In genomic region chr7:139673762-139674161, GRCh38 we compare ENCODE assay signal across 13 cellular contexts.
DNase-seq lines count a peak whose midpoint lies in the region; ATAC-seq and TF ChIP-seq lines count a peak whose summit lies in the region.
"Had no signal": no experiment of that assay in that cellular context is flagged by ENCODE, and none has a peak within 500 bp of the region (broad histone marks: within the 10 kb centered on the region; RNA-seq: fewer than 3 reads in every experiment).

No MANE protein-coding gene starts in this region.

- intact Hi-C loops in activated CD4-positive, alpha-beta T cell treated with anti-CD3 and anti-CD28 coated beads for 36 hours (cut with DNase I, micrococcal nuclease) = loop anchor here in 1 of 2 experiments (1.0 to 5.0 kb wide), 6 partner anchors 9 to 1879 kb away; partner anchors contain the start of genes AGK and KDM7A

- H3K4me1 Mint-ChIP-seq in activated CD4-positive, alpha-beta T cell treated with anti-CD3 and anti-CD28 coated beads for 36 hours = peaks cover 53% of the 10 kb centered on the region
- H3K4me1 Mint-ChIP-seq in activated T-helper 17 cell treated with anti-CD3 and anti-CD28 coated beads, Interleukin-2, amount 50 U/mL, for 72 hours = peaks cover 36% of the 10 kb centered on the region
- H3K4me1 Mint-ChIP-seq in osteocyte (ENCODE audit: unreplicated experiment) = peaks cover 60% of the 10 kb centered on the region

- H3K36me3 Mint-ChIP-seq in activated CD4-positive, alpha-beta T cell treated with anti-CD3 and anti-CD28 coated beads for 36 hours (ENCODE audit: low read depth) = peaks cover 13% of the 10 kb centered on the region
- H3K36me3 Mint-ChIP-seq in activated T-helper 17 cell treated with anti-CD3 and anti-CD28 coated beads, Interleukin-2, amount 50 U/mL, for 72 hours (ENCODE audit: low read depth) = peaks cover 46% of the 10 kb centered on the region
- peaks cover 9% of the 10 kb centered on the region for H3K36me3 Mint-ChIP-seq in osteocyte (ENCODE audit: unreplicated experiment)

- CTCF ChIA-PET in activated CD4-positive, alpha-beta T cell treated with anti-CD3 and anti-CD28 coated beads for 36 hours (lab: Charles Lee) = interaction anchor here (0.6 to 2.0 kb wide), 7 partner anchors 8 to 101 kb away, joined by 3 to 11 read pairs (median 3); no protein-coding TSS in a partner anchor

- DNase-seq in activated CD4-positive, alpha-beta T cell treated with anti-CD3 and anti-CD28 coated beads for 36 hours = no peak
- DNase-seq in activated CD4-positive, alpha-beta T cell treated with anti-CD3 and anti-CD28 coated beads, Interleukin-2, amount 50 U/mL, for 4 hours = no peak
- DNase-seq in GM12865 (ENCODE audit: low read depth) = no peak
- no peak for DNase-seq in osteocyte (ENCODE audit: extremely low spot score, unreplicated experiment)
- DNase-seq in GM19240 (ENCODE audit: insufficient read length, low spot score) = no peak
- no peak for DNase-seq in NCI-H2081 (lab: John Stamatoyannopoulos, UW)
- DNase-seq: 8988T; activated CD4-positive, alpha-beta T cell treated with anti-CD3 and anti-CD28 coated beads for 4 hours had no signal

- H3K9me3 Mint-ChIP-seq in activated CD4-positive, alpha-beta T cell treated with anti-CD3 and anti-CD28 coated beads for 36 hours (ENCODE audit: low read depth) = no peaks in the 10 kb centered on the region
- H3K9me3 Mint-ChIP-seq in activated T-helper 17 cell treated with anti-CD3 and anti-CD28 coated beads, Interleukin-2, amount 50 U/mL, for 72 hours = no peaks in the 10 kb centered on the region
- no peaks in the 10 kb centered on the region for H3K9me3 Mint-ChIP-seq in osteocyte (ENCODE audit: unreplicated experiment)

- no peak for ATAC-seq in activated CD4-positive, alpha-beta T cell treated with anti-CD3 and anti-CD28 coated beads for 36 hours
- ATAC-seq in activated T-helper 17 cell treated with anti-CD3 and anti-CD28 coated beads, Interleukin-2, amount 50 U/mL, for 72 hours (replicated peaks) = no peak
- ATAC-seq in GM18520 (IDR thresholded peaks at IDR 0.05; ENCODE audit: unreplicated experiment) = no peak

- peak overlapping the region; percentile 88 for H3K27ac Mint-ChIP-seq in activated CD4-positive, alpha-beta T cell treated with anti-CD3 and anti-CD28 coated beads for 36 hours
- H3K27ac Mint-ChIP-seq in activated T-helper 17 cell treated with anti-CD3 and anti-CD28 coated beads, Interleukin-2, amount 50 U/mL, for 72 hours = peak overlapping the region; percentile 98
- peak overlapping the region; percentile 89 for H3K27ac Mint-ChIP-seq in osteocyte (ENCODE audit: unreplicated experiment)
- H3K27ac Mint-ChIP-seq: endodermal cell had no signal

- POLR2A ChIA-PET in activated CD4-positive, alpha-beta T cell treated with anti-CD3 and anti-CD28 coated beads for 36 hours (lab: Charles Lee) = interaction anchor here (1.5 kb wide), 1 partner anchor 10 kb away, joined by 7 read pairs; no protein-coding TSS in a partner anchor

- H3K4me3 ChIP-seq in GM12865 (ENCODE audit: low read depth, low read length) = peak overlapping the region; percentile 23
- H3K4me3 ChIP-seq: BLaER1 treated with 17β-estradiol and CSF1 and Interleukin-3, amounts not matched to agents 10 nM and 100 nM; tibial nerve had no signal

- H3K27me3 Mint-ChIP-seq in activated CD4-positive, alpha-beta T cell treated with anti-CD3 and anti-CD28 coated beads for 36 hours = no peaks in the 10 kb centered on the region
- H3K27me3 Mint-ChIP-seq in activated T-helper 17 cell treated with anti-CD3 and anti-CD28 coated beads, Interleukin-2, amount 50 U/mL, for 72 hours = no peaks in the 10 kb centered on the region
- no peaks in the 10 kb centered on the region for H3K27me3 Mint-ChIP-seq in osteocyte (ENCODE audit: unreplicated experiment)

- H3K4me3 Mint-ChIP-seq in activated CD4-positive, alpha-beta T cell treated with anti-CD3 and anti-CD28 coated beads for 36 hours = no peak overlapping the region
- peak overlapping the region; percentile 74 for H3K4me3 Mint-ChIP-seq in activated T-helper 17 cell treated with anti-CD3 and anti-CD28 coated beads, Interleukin-2, amount 50 U/mL, for 72 hours
- H3K4me3 Mint-ChIP-seq in osteocyte (ENCODE audit: unreplicated experiment) = no peak overlapping the region
- H3K4me3 Mint-ChIP-seq: endodermal cell had no signal

- TF ChIP-seq CTCF in GM12865 (IDR thresholded peaks at IDR 0.05; ENCODE audit: insufficient read depth, low read depth, low read length, missing control alignments) (no peak), osteocyte (IDR thresholded peaks at IDR 0.05) (no peak)
